1 cellular context compared by ENCODE assay signal in genomic region chr15:100881573-100882336, GRCh38.
TF ChIP-seq lines count a peak whose summit lies in the region.

No MANE protein-coding gene starts in this region.

TF ChIP-seq in endothelial cell of umbilical vein, 7 proteins besides CTCF, POLR2A, EP300 and RAD21:
- TF ChIP-seq FOS (IDR thresholded peaks at IDR 0.05; ENCODE audit: borderline replicate concordance, insufficient read depth, low read length) = no peak
- no peak for TF ChIP-seq POLR2AphosphoS5 (IDR thresholded peaks at IDR 0.05; ENCODE audit: insufficient read depth, low read depth, low read length)
- TF ChIP-seq JUN (IDR thresholded peaks at IDR 0.05; ENCODE audit: borderline replicate concordance, insufficient read depth, insufficient read length, low read depth) = no peak
- TF ChIP-seq MYC (IDR thresholded peaks at IDR 0.05; ENCODE audit: low read depth, low read length) = no peak
- no peak for TF ChIP-seq MAX (IDR thresholded peaks at IDR 0.05; ENCODE audit: insufficient read depth, insufficient read length)
- TF ChIP-seq GATA2 (IDR thresholded peaks at IDR 0.05; ENCODE audit: insufficient read depth, insufficient read length, low read depth, low read length) = no peak
- TF ChIP-seq EZH2 (IDR thresholded peaks at IDR 0.05; ENCODE audit: borderline replicate concordance, low read depth, low read length, severe bottlenecking) = peak; percentile 18
